ENCODE assay signal across 8 cellular contexts in genomic region chr3:128650096-128651050, GRCh38. TPM values are rescaled to one million over a fixed set of nuclear protein-coding genes. Genes with fewer than 3 reads are reported as not detected.
A peak's percentile ranks its signal among the peaks of the same experiment; 100 is the strongest.
DNase-seq lines count a peak whose midpoint lies in the region; ATAC-seq and TF ChIP-seq lines count a peak whose summit lies in the region.

TSS of gene RPN1 (minus strand) at chr3:128650818. CDS start at chr3:128650800, 18 bp downstream.

- DNase-seq in AG08395 (ENCODE audit: low spot score) = peak; percentile 95
- DNase-seq in NCI-H2227 (lab: John Stamatoyannopoulos, UW; ENCODE audit: unreplicated experiment) = peak; percentile 89
- peak; percentile 96 for DNase-seq in WERI-Rb-1
- peak; percentile 96 to 97 for DNase-seq in breast epithelium (ENCODE audit: low spot score in 2 of 2)

- H3K27ac ChIP-seq in WERI-Rb-1 = peak within 1 kb of the TSS; percentile 94
- peak within 1 kb of the TSS; percentile 98 to 99 for H3K27ac ChIP-seq in breast epithelium
- peak within 1 kb of the TSS; percentile 98 for H3K27ac ChIP-seq in skeletal muscle tissue (ENCODE audit: low read depth, low read length)

- intact Hi-C loops in breast epithelium (cut with DNase I; ENCODE audit: low total_unique reads) = no loop called here

- H3K4me3 ChIP-seq in WERI-Rb-1 (ENCODE audit: low read depth, low read length) = peak within 1 kb of the TSS; percentile 99
- H3K4me3 ChIP-seq in breast epithelium = peak within 1 kb of the TSS; percentile 74 to 100 (median 100)
- peak within 1 kb of the TSS; percentile 100 for H3K4me3 ChIP-seq in iPS-18c (ENCODE audit: insufficient read depth, low read depth, low read length)
- peak within 1 kb of the TSS; percentile 91 to 99 (median 99) for H3K4me3 ChIP-seq in skeletal muscle tissue (ENCODE audit: low read length in 3 of 3)

- TF ChIP-seq POLR2A in breast epithelium (IDR thresholded peaks at IDR 0.05) = peak; percentile 66

- no peak for TF ChIP-seq CTCF in WERI-Rb-1 (IDR thresholded peaks at IDR 0.05; ENCODE audit: low read depth, low read length)
- no peak for TF ChIP-seq CTCF in breast epithelium (IDR thresholded peaks at IDR 0.05)

- peaks cover 0 to 12% of the 10 kb centered on the region in 2 donors for H3K4me1 ChIP-seq in breast epithelium
- H3K4me1 ChIP-seq in skeletal muscle tissue (ENCODE audit: control insufficient read depth in 3 of 3, insufficient read depth in 3 of 3, low read length in 3 of 3) = peaks cover 4 to 16% (median 12%) of the 10 kb centered on the region in 3 donors

- H3K36me3 ChIP-seq in WERI-Rb-1 (peaks cover 20% of the 10 kb centered on the region), breast epithelium (no peaks in the 10 kb centered on the region), skeletal muscle tissue (ENCODE audit: control insufficient read depth in 3 of 3, insufficient read depth in 3 of 3, low read length in 3 of 3) (no peaks in the 10 kb centered on the region)

- H3K27me3 ChIP-seq in WERI-Rb-1 (ENCODE audit: insufficient read depth, low read depth, severe bottlenecking) = no peaks in the 10 kb centered on the region
- no peaks in the 10 kb centered on the region for H3K27me3 ChIP-seq in breast epithelium
- no peaks in the 10 kb centered on the region for H3K27me3 ChIP-seq in skeletal muscle tissue (ENCODE audit: control insufficient read depth in 3 of 3, insufficient read depth in 3 of 3, low read length in 3 of 3)

- ATAC-seq in GM18909 (IDR thresholded peaks at IDR 0.05; ENCODE audit: poor library complexity, unreplicated experiment) (peak; percentile 96), HG03159 (IDR thresholded peaks at IDR 0.05; ENCODE audit: unreplicated experiment) (peak; percentile 88)

- H3K9me3 ChIP-seq in WERI-Rb-1 (ENCODE audit: severe bottlenecking) (peaks cover 7% of the 10 kb centered on the region), breast epithelium (no peaks in the 10 kb centered on the region), iPS-18c (ENCODE audit: control insufficient read depth, insufficient read depth, low read length) (peaks cover 3% of the 10 kb centered on the region), skeletal muscle tissue (ENCODE audit: control insufficient read depth in 3 of 3, low read length in 3 of 3) (no peaks in the 10 kb centered on the region)

- peak within 1 kb of the TSS; percentile 96 to 99 (median 99) for H3K9ac ChIP-seq in skeletal muscle tissue (ENCODE audit: low read depth in 1 of 3, low read length in 3 of 3)

RNA-seq across cellular contexts. Expression of gene RPN1, which starts in this region (rescaled TPM):
- total RNA-seq in breast epithelium (100 to 1,000 TPM; 237 to 285 (median 240) TPM), skeletal muscle tissue (159 TPM)

Comparison
In these comparisons a context has a peak if more than half of its experiments do, and no peak if none do; other contexts are left out.
1. Peak in every context shown above with its lines: DNase-seq, ATAC-seq, H3K4me3 ChIP-seq and H3K27ac ChIP-seq.